ENCODE assay signal across 9 cellular contexts in genomic region chr11:30583505-30584280, GRCh38. TPM values are rescaled to one million over a fixed set of nuclear protein-coding genes. Genes with fewer than 3 reads are reported as not detected.
DNase-seq lines count a peak whose midpoint lies in the region; ATAC-seq and TF ChIP-seq lines count a peak whose summit lies in the region.
"Had no signal": no experiment of that assay in that cellular context is flagged by ENCODE, and none has a peak within 500 bp of the region (broad histone marks: within the 10 kb centered on the region; RNA-seq: fewer than 3 reads in every experiment).

No MANE protein-coding gene starts in this region.

- no peak overlapping the region for H4K8ac ChIP-seq in IMR-90 (ENCODE audit: low read depth in 2 of 2, low read length in 2 of 2)

- H3K4me1 ChIP-seq in IMR-90 (ENCODE audit: control insufficient read depth, insufficient read depth, low read length) (no peaks in the 10 kb centered on the region), gastroesophageal sphincter (peaks cover 0 to 41% (median 0%) of the 10 kb centered on the region in 3 donors), upper lobe of right lung (peaks cover 12% of the 10 kb centered on the region)
- H3K4me1 ChIP-seq: foreskin keratinocyte had no signal

- WGBS in IMR-90 (ENCODE audit: extremely low coverage in 2 of 2, insufficient read length in 1 of 2), 2 experiments, result 22% methylated on average over 5 of the region's 29 CpGs; no CpG with 5 or more reads in 1 of the 2 experiments
- 20 to 25% methylated on average over 7 to 12 of the region's 29 CpGs for WGBS in gastroesophageal sphincter (ENCODE audit: low coverage in 1 of 2), 2 donors

- ATAC-seq in IMR-90 (ENCODE audit: low read depth) (no peak), gastroesophageal sphincter (no peak), upper lobe of right lung (no peak), left lobe of liver (no peak)
- no peak for ATAC-seq in activated CD4-positive, alpha-beta T cell treated with anti-CD3 and anti-CD28 coated beads for 36 hours

- H3K4me3 ChIP-seq in IMR-90 (ENCODE audit: insufficient read depth, low read depth, low read length) (no peak overlapping the region), gastroesophageal sphincter (peak overlapping the region; percentile 49 to 81), upper lobe of right lung (no peak overlapping the region)

- DNase-seq in IMR-90 (no peak), nephron progenitor cell (peak; percentile 32), upper lobe of right lung (peak; percentile 46), GM10248 (ENCODE audit: extremely low spot score) (no peak), left lobe of liver (ENCODE audit: low spot score) (no peak)
- DNase-seq in activated CD4-positive, alpha-beta T cell treated with anti-CD3 and anti-CD28 coated beads for 36 hours, result no peak
- DNase-seq: foreskin keratinocyte, NCI-H446 treated with DMSO at 0.1 percent for 48 hours had no signal

- H3K56ac ChIP-seq in IMR-90 (ENCODE audit: extremely low read depth, insufficient read depth, low read length), result no peak overlapping the region

- dilution Hi-C loops in IMR-90 (cut with HindIII; ENCODE audit: low sequenced_read_pairs, unreplicated experiment), result no loop called here

- TF ChIP-seq EP300 in gastroesophageal sphincter (IDR thresholded peaks at IDR 0.05), result no peak

- H3K23ac ChIP-seq in IMR-90 (ENCODE audit: low read depth, low read length), result no peak overlapping the region

- H3K36me3 ChIP-seq in IMR-90 (ENCODE audit: control insufficient read depth, insufficient read depth, low read length), result no peaks in the 10 kb centered on the region
- no peaks in the 10 kb centered on the region for H3K36me3 ChIP-seq in gastroesophageal sphincter
- no peaks in the 10 kb centered on the region for H3K36me3 ChIP-seq in upper lobe of right lung

- H2AFZ ChIP-seq in IMR-90 (replicated peaks; ENCODE audit: low read length, poor library complexity), result peak overlapping the region; percentile 55

- H3K9me3 ChIP-seq in IMR-90 (ENCODE audit: control insufficient read depth, insufficient read depth, low read length) (peaks cover 2% of the 10 kb centered on the region; the same call in 1 of the 2 replicates), gastroesophageal sphincter (no peaks in the 10 kb centered on the region), upper lobe of right lung (no peaks in the 10 kb centered on the region)

- no peak overlapping the region for H2BK15ac ChIP-seq in IMR-90 (ENCODE audit: low read depth, low read length)

- no peak overlapping the region for H4K91ac ChIP-seq in IMR-90 (ENCODE audit: insufficient read depth, low read depth, low read length)

- H3K9ac ChIP-seq in IMR-90 (ENCODE audit: low read depth, low read length), result no peak overlapping the region

- no peak overlapping the region for H3K14ac ChIP-seq in IMR-90 (replicated peaks; ENCODE audit: low read depth, low read length)

- H3K79me1 ChIP-seq in IMR-90 (ENCODE audit: low read depth in 1 of 2, low read length in 2 of 2), result no peaks in the 10 kb centered on the region

- H3K4me3 Mint-ChIP-seq in nephron progenitor cell, result peak overlapping the region; percentile 86
- H3K4me3 Mint-ChIP-seq in activated CD4-positive, alpha-beta T cell treated with anti-CD3 and anti-CD28 coated beads for 36 hours, result no peak overlapping the region

- H3K27me3 Mint-ChIP-seq in nephron progenitor cell (ENCODE audit: low read depth, poor library complexity), result peaks cover 63% of the 10 kb centered on the region
- H3K27me3 Mint-ChIP-seq in activated CD4-positive, alpha-beta T cell treated with anti-CD3 and anti-CD28 coated beads for 36 hours, result peaks cover 35% of the 10 kb centered on the region

- H3K27ac ChIP-seq in IMR-90 (ENCODE audit: insufficient read depth, low read length), result no peak overlapping the region
- peak overlapping the region in 3 of 4 donors; percentile 86 to 88 (median 88) for H3K27ac ChIP-seq in gastroesophageal sphincter
- no peak overlapping the region for H3K27ac ChIP-seq in upper lobe of right lung
- H3K27ac ChIP-seq: foreskin keratinocyte had no signal

- no peak overlapping the region for H3K27ac Mint-ChIP-seq in nephron progenitor cell
- no peak overlapping the region for H3K27ac Mint-ChIP-seq in activated CD4-positive, alpha-beta T cell treated with anti-CD3 and anti-CD28 coated beads for 36 hours

- intact Hi-C loops in IMR-90 (cut with micrococcal nuclease), result no loop called here
- intact Hi-C loops in upper lobe of right lung (cut with DNase I), result no loop called here
- intact Hi-C loops in activated CD4-positive, alpha-beta T cell treated with anti-CD3 and anti-CD28 coated beads for 36 hours (cut with DNase I, micrococcal nuclease), result loop anchor here in 1 of 2 experiments (10.0 kb wide), 1 partner anchor 239 kb away; no protein-coding TSS in a partner anchor

- H4K20me1 ChIP-seq in IMR-90 (ENCODE audit: insufficient read depth, low read length), result no peaks in the 10 kb centered on the region

- H2BK120ac ChIP-seq in IMR-90 (ENCODE audit: low read depth, low read length), result no peak overlapping the region

- peaks cover 10% of the 10 kb centered on the region for H3K9me3 Mint-ChIP-seq in nephron progenitor cell
- H3K9me3 Mint-ChIP-seq in activated CD4-positive, alpha-beta T cell treated with anti-CD3 and anti-CD28 coated beads for 36 hours (ENCODE audit: low read depth), result no peaks in the 10 kb centered on the region

- no peak overlapping the region for H3K4me2 ChIP-seq in IMR-90 (ENCODE audit: low read depth, low read length)

- no peak overlapping the region; the same call in 1 of the 2 replicates for H3K4ac ChIP-seq in IMR-90 (ENCODE audit: low read depth, low read length)

- H2BK5ac ChIP-seq in IMR-90 (ENCODE audit: low read depth, low read length, poor library complexity, severe bottlenecking), result no peak overlapping the region

- peaks cover 15% of the 10 kb centered on the region for H3K36me3 Mint-ChIP-seq in nephron progenitor cell (ENCODE audit: low read depth)
- peaks cover 2% of the 10 kb centered on the region for H3K36me3 Mint-ChIP-seq in activated CD4-positive, alpha-beta T cell treated with anti-CD3 and anti-CD28 coated beads for 36 hours (ENCODE audit: low read depth)

- TF ChIP-seq CTCF in IMR-90 (conservative IDR thresholded peaks at IDR 0.05; ENCODE audit: low read depth, low read length), result no peak
- TF ChIP-seq CTCF in gastroesophageal sphincter (IDR thresholded peaks at IDR 0.05), result no peak
- TF ChIP-seq CTCF in nephron progenitor cell (IDR thresholded peaks at IDR 0.05), result no peak
- TF ChIP-seq CTCF in upper lobe of right lung (IDR thresholded peaks at IDR 0.05), result no peak
- TF ChIP-seq CTCF in GM10248 (IDR thresholded peaks at IDR 0.05; ENCODE audit: control extremely low read depth, extremely low read depth, low read depth, missing control alignments), result no peak

- H3K9me1 ChIP-seq in IMR-90 (ENCODE audit: insufficient read depth, low read length), result no peaks in the 10 kb centered on the region

- TF ChIP-seq RAD21 in IMR-90 (IDR thresholded peaks at IDR 0.05; ENCODE audit: low read length), result no peak

- no peak for TF ChIP-seq POLR2A in IMR-90 (IDR thresholded peaks at IDR 0.05; ENCODE audit: low read depth, low read length)
- no peak for TF ChIP-seq POLR2A in gastroesophageal sphincter (IDR thresholded peaks at IDR 0.05)

- BruUV-seq in IMR-90 (replicated peaks; lab: Mats Ljungman, UMichigan), result no TSS peak

- H2AK5ac ChIP-seq in IMR-90 (ENCODE audit: low read depth, low read length), result no peak overlapping the region

- H3K18ac ChIP-seq in IMR-90 (ENCODE audit: low read depth, low read length), result no peak overlapping the region

- CTCF ChIA-PET in IMR-90 (lab: Yijun Ruan, JAX) (no interaction called here), GM10248 (lab: Yijun Ruan, JAX) (no interaction called here)
- CTCF ChIA-PET in activated CD4-positive, alpha-beta T cell treated with anti-CD3 and anti-CD28 coated beads for 36 hours (lab: Charles Lee), result interaction anchor here (0.7 kb wide), 1 partner anchor 82 kb away, joined by 3 read pairs; no protein-coding TSS in a partner anchor

- no peak overlapping the region for H4K5ac ChIP-seq in IMR-90 (ENCODE audit: low read depth, low read length)

- H3K4me1 Mint-ChIP-seq in nephron progenitor cell, result peaks cover 61% of the 10 kb centered on the region
- H3K4me1 Mint-ChIP-seq in activated CD4-positive, alpha-beta T cell treated with anti-CD3 and anti-CD28 coated beads for 36 hours, result peaks cover 9% of the 10 kb centered on the region

- H3K27me3 ChIP-seq in IMR-90 (ENCODE audit: control insufficient read depth, insufficient read depth, low read length) (peaks cover 45% of the 10 kb centered on the region), gastroesophageal sphincter (peaks cover 10% of the 10 kb centered on the region), upper lobe of right lung (peaks cover 53% of the 10 kb centered on the region)

- H2AK9ac ChIP-seq in IMR-90 (replicated peaks; ENCODE audit: low read depth, low read length, poor library complexity), result no peak overlapping the region

- in situ Hi-C loops in IMR-90 (cut with MboI; ENCODE audit: low sequenced_read_pairs), result no loop called here

- H2BK20ac ChIP-seq in IMR-90 (ENCODE audit: low read depth, low read length), result no peak overlapping the region

- POLR2A ChIA-PET in IMR-90 (lab: Charles Lee; ENCODE audit: unreplicated experiment) (no interaction called here), GM10248 (lab: Yijun Ruan, JAX) (no interaction called here)
- POLR2A ChIA-PET in activated CD4-positive, alpha-beta T cell treated with anti-CD3 and anti-CD28 coated beads for 36 hours (lab: Charles Lee), result no interaction called here

TF ChIP-seq in IMR-90, 13 proteins besides CTCF, POLR2A, EP300 and RAD21 (continues in another document):
- no peak for TF ChIP-seq FOS (IDR thresholded peaks at IDR 0.05; ENCODE audit: low read depth, low read length)
- TF ChIP-seq CHD1 (IDR thresholded peaks at IDR 0.05; ENCODE audit: low read depth, low read length), result no peak
- no peak for TF ChIP-seq MXI1 (IDR thresholded peaks at IDR 0.05; ENCODE audit: borderline replicate concordance, low read depth, low read length)
- TF ChIP-seq NFE2L2 (IDR thresholded peaks at IDR 0.05; ENCODE audit: low read depth, low read length), result no peak
- no peak for TF ChIP-seq USF2 (IDR thresholded peaks at IDR 0.05; ENCODE audit: low read depth, low read length)

RNA-seq across cellular contexts. Expression of gene MPPED2, which starts 2.5 kb away (rescaled TPM):
- total RNA-seq in IMR-90 (2012; rRNA removed) (not detected in 2 replicates), gastroesophageal sphincter (10 to 100 TPM in 1 of 4 donors, 1 to 10 TPM in 3; 1.4 to 17.9 (median 5.3) TPM), upper lobe of right lung (1.3 TPM), left lobe of liver (1.0 TPM)
- polyA plus RNA-seq in IMR-90 (2012; rRNA removed), result 0.10 and 0.11 TPM in 2 replicates
- 0.01 and 0.02 TPM in 2 replicates for polyA plus RNA-seq in IMR-90 (2012; cell fraction: cytosol; rRNA removed)
- polyA plus RNA-seq in IMR-90 (2012; cell fraction: nucleus; rRNA removed; ENCODE audit: low replicate concordance), result 0.01 and 0.17 TPM in 2 replicates
- under 1 TPM; 0.30 to 0.54 TPM for total RNA-seq in activated CD4-positive, alpha-beta T cell treated with anti-CD3 and anti-CD28 coated beads for 36 hours
- total RNA-seq: foreskin keratinocyte had no signal
- polyA plus RNA-seq: foreskin keratinocyte had no signal

Comparison
In these comparisons a context has a peak if more than half of its experiments do, and no peak if none do; other contexts are left out.
1. DNase-seq: peak in nephron progenitor cell (single experiment) and upper lobe of right lung (single experiment); none in IMR-90 (single experiment), GM10248 (single experiment), left lobe of liver (single experiment) and activated CD4-positive, alpha-beta T cell treated with anti-CD3 and anti-CD28 coated beads for 36 hours (single experiment).
2. H3K27ac ChIP-seq: peak in gastroesophageal sphincter (3 of 4); none in IMR-90 (single experiment) and upper lobe of right lung (single experiment).
3. H3K4me3 ChIP-seq: peak in gastroesophageal sphincter (2 of 2); none in IMR-90 (single experiment) and upper lobe of right lung (single experiment).